33 cellular contexts compared by ENCODE assay signal in genomic region chr5:29378104-29378503, GRCh38.
DNase-seq lines count a peak whose midpoint lies in the region; ATAC-seq, FAIRE-seq and TF ChIP-seq lines count a peak whose summit lies in the region.
"Had no signal": no experiment of that assay in that cellular context is flagged by ENCODE, and none has a peak within 500 bp of the region (broad histone marks: within the 10 kb centered on the region; RNA-seq: fewer than 3 reads in every experiment).

No MANE protein-coding gene starts in this region.

- FAIRE-seq in HTR-8/SVneo (lab: Jason Lieb, UNC): peak; percentile 33
- FAIRE-seq: A549, D721Med had no signal

- TF ChIP-seq CTCF in KMS-11 (conservative IDR thresholded peaks at IDR 0.05; ENCODE audit: low read depth, low read length) (no peak), PC-3 (conservative IDR thresholded peaks at IDR 0.05; ENCODE audit: low read depth, low read length) (no peak)

- no peaks in the 10 kb centered on the region for H3K9me3 ChIP-seq in PC-3 (ENCODE audit: low read length)
- H3K9me3 ChIP-seq: A549, BE2C, BLaER1, Caco-2 had no signal

- peak; percentile 99 for ATAC-seq in PC-3
- no peak for ATAC-seq in GM21576 (IDR thresholded peaks at IDR 0.05; ENCODE audit: unreplicated experiment)
- no peak for ATAC-seq in HG03095 (IDR thresholded peaks at IDR 0.05; ENCODE audit: unreplicated experiment)
- ATAC-seq: A549; CD8-positive, alpha-beta T cell had no signal

- no peak overlapping the region for H3K4me3 ChIP-seq in KMS-11 (IDR thresholded peaks at IDR 0.05; ENCODE audit: insufficient read depth, low read depth, low read length)
- no peak overlapping the region for H3K4me3 ChIP-seq in PC-3 (ENCODE audit: low read length)
- H3K4me3 ChIP-seq: A549; BLaER1; BLaER1 treated with 17β-estradiol and CSF1 and Interleukin-3, amounts not matched to agents 10 nM and 100 nM had no signal

- POLR2A ChIA-PET in PC-3 (lab: Charles Lee; ENCODE audit: unreplicated experiment): no interaction called here

- DNase-seq in NCI-H748 (lab: John Stamatoyannopoulos, UW; ENCODE audit: unreplicated experiment): peak; percentile 54
- DNase-seq in NCI-H748 treated with DMSO at 0.1 percent for 48 hours (lab: John Stamatoyannopoulos, UW): no peak
- DNase-seq in HTR-8/SVneo (ENCODE audit: insufficient read length, low spot score): no peak
- peak; percentile 62 for DNase-seq in PC-3
- DNase-seq in cerebellar nuclear complex (lab: John Stamatoyannopoulos, UW): no peak
- DNase-seq: 8988T; ACHN; AML-193; BE2C; C1 segment of cervical spinal cord; Caco-2; Calu3; CD4-positive, alpha-beta memory T cell; CD4-positive, alpha-beta T cell; CD4-positive, CD25-positive, alpha-beta regulatory T cell; CD8-positive, alpha-beta memory T cell; CD8-positive, alpha-beta T cell; COR-L47; DMS 273 treated with DMSO at 0.1 percent for 48 hours; DMS153; DMS53; DMS79; DMS79 treated with DMSO at 0.1 percent for 48 hours; DND-41; EL had no signal

- intact Hi-C loops in PC-3 (cut with micrococcal nuclease): no loop called here

- H3K36me3 ChIP-seq in KMS-11 (ENCODE audit: insufficient read depth) (no peaks in the 10 kb centered on the region), PC-3 (ENCODE audit: low read depth, low read length) (no peaks in the 10 kb centered on the region)
- H3K36me3 ChIP-seq: BE2C; BLaER1; BLaER1 treated with 17β-estradiol and CSF1 and Interleukin-3, amounts not matched to agents 10 nM and 100 nM had no signal

- H3K4me1 ChIP-seq in KMS-11 (ENCODE audit: low read depth, poor library complexity, severe bottlenecking) (peaks cover 72% of the 10 kb centered on the region), PC-3 (ENCODE audit: insufficient read depth, low read length) (0 out of 2 replicates have a peak, but pooled peaks cover 7% of the 10 kb centered on the region)
- H3K4me1 ChIP-seq: A549; BE2C; BLaER1; BLaER1 treated with 17β-estradiol and CSF1 and Interleukin-3, amounts not matched to agents 10 nM and 100 nM; Caco-2 had no signal

- H3K79me2 ChIP-seq in KMS-11 (ENCODE audit: insufficient read depth, low read depth): no peaks in the 10 kb centered on the region
- H3K79me2 ChIP-seq in PC-3 (ENCODE audit: low read length): no peaks in the 10 kb centered on the region

- H3F3A ChIP-seq in PC-3 (ENCODE audit: low read length, unreplicated experiment): no peaks in the 10 kb centered on the region

- H3K27ac ChIP-seq in KMS-11 (peak overlapping the region; percentile 94), PC-3 (ENCODE audit: low read length) (no peak overlapping the region)
- H3K27ac ChIP-seq: A549; BLaER1; BLaER1 treated with 17β-estradiol and CSF1 and Interleukin-3, amounts not matched to agents 10 nM and 100 nM; C4-2B had no signal

- BruUV-seq in PC-3 (replicated peaks; lab: Mats Ljungman, UMichigan): no TSS peak

- H3K4me2 ChIP-seq in KMS-11: peak overlapping the region; percentile 68
- H3K4me2 ChIP-seq in PC-3 (ENCODE audit: low read length): 0 out of 2 replicates have a peak overlapping the region, but pooled peaks have one; percentile 4
- H3K4me2 ChIP-seq: A549; BLaER1; BLaER1 treated with 17β-estradiol and CSF1 and Interleukin-3, amounts not matched to agents 10 nM and 100 nM had no signal

- CTCF ChIA-PET in PC-3 (lab: Charles Lee): no interaction called here

- H2AFZ ChIP-seq in KMS-11 (ENCODE audit: low read depth) (no peak overlapping the region), PC-3 (ENCODE audit: low read length) (0 out of 2 replicates have a peak overlapping the region, but pooled peaks have one; percentile 0)

- H3K27me3 ChIP-seq in KMS-11 (ENCODE audit: insufficient read depth, low read depth) (no peaks in the 10 kb centered on the region), PC-3 (ENCODE audit: low read length) (no peaks in the 10 kb centered on the region)
- H3K27me3 ChIP-seq: BE2C; BLaER1; BLaER1 treated with 17β-estradiol and CSF1 and Interleukin-3, amounts not matched to agents 10 nM and 100 nM had no signal

- H4K20me1 ChIP-seq in KMS-11 (ENCODE audit: insufficient read depth) (no peaks in the 10 kb centered on the region), PC-3 (ENCODE audit: low read length) (no peaks in the 10 kb centered on the region)
- H4K20me1 ChIP-seq: BLaER1; BLaER1 treated with 17β-estradiol and CSF1 and Interleukin-3, amounts not matched to agents 10 nM and 100 nM had no signal

- no peaks in the 10 kb centered on the region for H3K9me2 ChIP-seq in PC-3 (replicated peaks; ENCODE audit: low read length)

- H3K9ac ChIP-seq in KMS-11 (peak overlapping the region; percentile 0; the same call in 1 of the 2 replicates), PC-3 (ENCODE audit: low read length) (no peak overlapping the region)
- H3K9ac ChIP-seq: BLaER1; BLaER1 treated with 17β-estradiol and CSF1 and Interleukin-3, amounts not matched to agents 10 nM and 100 nM had no signal

Comparison
In these comparisons a context has a peak if more than half of its experiments do, and no peak if none do; other contexts are left out.
1. DNase-seq: peak in NCI-H748 (single experiment) and PC-3 (single experiment); none in NCI-H748 treated with DMSO at 0.1 percent for 48 hours (single experiment), HTR-8/SVneo (single experiment) and cerebellar nuclear complex (0 of 2).